Comparison of ENCODE assay signal across 8 cellular contexts in the genomic region with DNA sequence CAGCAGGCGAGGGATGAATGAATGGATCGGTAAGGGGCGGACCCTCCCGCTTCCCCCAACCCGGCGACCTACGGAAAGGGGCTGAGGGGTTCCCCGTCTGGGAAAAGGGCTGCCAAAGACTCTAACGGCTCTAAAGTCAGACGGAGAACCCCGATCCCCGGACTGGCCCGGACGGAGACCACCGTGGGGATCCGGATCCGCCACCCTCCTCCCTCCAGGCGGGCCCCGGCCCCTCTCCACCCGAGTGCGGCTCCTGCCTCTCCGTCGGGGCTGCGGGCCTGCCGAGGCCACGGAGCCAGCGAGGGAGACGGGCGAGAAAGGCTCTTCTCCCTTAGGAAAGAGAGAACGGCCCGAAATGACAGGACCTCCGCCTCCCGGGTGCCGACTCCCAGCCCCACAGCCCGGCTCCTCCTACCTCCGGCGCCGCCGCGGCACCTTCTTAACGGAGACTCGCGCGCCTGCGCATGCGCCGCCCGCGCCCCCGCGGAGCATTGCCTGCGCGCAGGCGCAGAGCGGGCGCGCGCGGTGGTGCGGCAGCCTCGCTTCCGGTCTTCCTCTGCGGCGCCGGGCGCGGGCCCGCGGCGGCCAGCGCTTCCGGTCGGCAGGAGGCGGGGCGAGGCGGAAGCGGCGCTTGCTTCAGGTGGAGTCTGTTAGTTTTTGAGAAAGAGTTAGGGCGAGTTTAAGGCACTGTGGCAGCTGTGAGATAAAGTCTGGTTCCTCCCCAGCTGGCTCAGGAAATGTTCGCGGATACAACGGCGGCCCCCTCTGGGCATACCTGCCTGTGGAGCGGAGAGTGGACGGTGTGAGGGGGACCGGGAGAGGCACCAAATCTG. TPM values are rescaled to one million over a fixed set of nuclear protein-coding genes. Genes with fewer than 3 reads are reported as not detected.
DNase-seq lines count a peak whose midpoint lies in the region; ATAC-seq and TF ChIP-seq lines count a peak whose summit lies in the region.

A gene with protein sequence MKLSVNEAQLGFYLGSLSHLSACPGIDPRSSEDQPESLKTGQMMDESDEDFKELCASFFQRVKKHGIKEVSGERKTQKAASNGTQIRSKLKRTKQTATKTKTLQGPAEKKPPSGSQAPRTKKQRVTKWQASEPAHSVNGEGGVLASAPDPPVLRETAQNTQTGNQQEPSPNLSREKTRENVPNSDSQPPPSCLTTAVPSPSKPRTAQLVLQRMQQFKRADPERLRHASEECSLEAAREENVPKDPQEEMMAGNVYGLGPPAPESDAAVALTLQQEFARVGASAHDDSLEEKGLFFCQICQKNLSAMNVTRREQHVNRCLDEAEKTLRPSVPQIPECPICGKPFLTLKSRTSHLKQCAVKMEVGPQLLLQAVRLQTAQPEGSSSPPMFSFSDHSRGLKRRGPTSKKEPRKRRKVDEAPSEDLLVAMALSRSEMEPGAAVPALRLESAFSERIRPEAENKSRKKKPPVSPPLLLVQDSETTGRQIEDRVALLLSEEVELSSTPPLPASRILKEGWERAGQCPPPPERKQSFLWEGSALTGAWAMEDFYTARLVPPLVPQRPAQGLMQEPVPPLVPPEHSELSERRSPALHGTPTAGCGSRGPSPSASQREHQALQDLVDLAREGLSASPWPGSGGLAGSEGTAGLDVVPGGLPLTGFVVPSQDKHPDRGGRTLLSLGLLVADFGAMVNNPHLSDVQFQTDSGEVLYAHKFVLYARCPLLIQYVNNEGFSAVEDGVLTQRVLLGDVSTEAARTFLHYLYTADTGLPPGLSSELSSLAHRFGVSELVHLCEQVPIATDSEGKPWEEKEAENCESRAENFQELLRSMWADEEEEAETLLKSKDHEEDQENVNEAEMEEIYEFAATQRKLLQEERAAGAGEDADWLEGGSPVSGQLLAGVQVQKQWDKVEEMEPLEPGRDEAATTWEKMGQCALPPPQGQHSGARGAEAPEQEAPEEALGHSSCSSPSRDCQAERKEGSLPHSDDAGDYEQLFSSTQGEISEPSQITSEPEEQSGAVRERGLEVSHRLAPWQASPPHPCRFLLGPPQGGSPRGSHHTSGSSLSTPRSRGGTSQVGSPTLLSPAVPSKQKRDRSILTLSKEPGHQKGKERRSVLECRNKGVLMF (N-terminal part only) (minus strand): TSS at position 462 of the 833 bp plus-strand sequence. CDS start 2,642 bp downstream, outside the sequence.

- H3K4me1 ChIP-seq in spleen, result peaks cover 18 to 75% (median 31%) of the 10 kb centered on the region in 6 donors

- peak within 1 kb of the TSS; percentile 77 to 96 (median 90) for H3K27ac ChIP-seq in spleen

- peak within 1 kb of the TSS; percentile 100 for H3K4me3 Mint-ChIP-seq in activated B cell treated with CpG ODN at 0.5 μM for 24 hours

- WGBS in spleen, 5 donors, result 0 to 1% (median 0%) methylated on average over 27 to 86 of the region's 86 CpGs

- POLR2A ChIA-PET in activated B cell treated with CpG ODN at 0.5 μM for 24 hours (lab: Charles Lee), result interaction anchor here (0.6 to 1.4 kb wide), 10 partner anchors 11 to 329 kb away, joined by 3 to 8 read pairs (median 4); a partner anchor contains a TSS

- H3K9me3 ChIP-seq in spleen, result no peaks in the 10 kb centered on the region

- H3K4me1 Mint-ChIP-seq in activated B cell treated with CpG ODN at 0.5 μM for 24 hours, result peaks cover 60% of the 10 kb centered on the region

- peak within 1 kb of the TSS; percentile 85 for H3K4me3 ChIP-seq in AG09309 (ENCODE audit: control insufficient read depth, low read depth, low read length)
- H3K4me3 ChIP-seq in cardiac fibroblast (replicated peaks in 1 of 2; ENCODE audit: low read depth in 2 of 2, low read length in 2 of 2), result peak within 1 kb of the TSS; percentile 94 to 98
- peak within 1 kb of the TSS; percentile 85 to 99 (median 94) for H3K4me3 ChIP-seq in spleen

- H3K9me3 Mint-ChIP-seq in activated B cell treated with CpG ODN at 0.5 μM for 24 hours, result no peaks in the 10 kb centered on the region

- peaks cover 0 to 25% (median 0%) of the 10 kb centered on the region in 6 donors for H3K36me3 ChIP-seq in spleen

- H3K27me3 Mint-ChIP-seq in activated B cell treated with CpG ODN at 0.5 μM for 24 hours, result no peaks in the 10 kb centered on the region

- H3K27ac Mint-ChIP-seq in activated B cell treated with CpG ODN at 0.5 μM for 24 hours, result peak within 1 kb of the TSS; percentile 96

- DNase-seq in AG09309 (ENCODE audit: low read depth) (peak; percentile 41), NCI-H345 treated with DMSO at 0.1 percent for 48 hours (lab: John Stamatoyannopoulos, UW; ENCODE audit: unreplicated experiment) (peak; percentile 87), activated B cell treated with CpG ODN at 0.5 μM for 24 hours (peak; percentile 95), cardiac fibroblast (ENCODE audit: low read depth in 2 of 2) (peak; percentile 86 to 93), iris pigment epithelial cell (ENCODE audit: low read depth) (peak; percentile 81), spleen (peak; percentile 97)

- no peak for TF ChIP-seq CTCF in AG09309 (IDR thresholded peaks at IDR 0.05; ENCODE audit: control insufficient read depth, insufficient read depth, low read depth, low read length, missing control alignments)
- TF ChIP-seq CTCF in activated B cell treated with CpG ODN at 0.5 μM for 24 hours (IDR thresholded peaks at IDR 0.05), result no peak
- TF ChIP-seq CTCF in cardiac fibroblast (IDR thresholded peaks at IDR 0.05; ENCODE audit: low read depth, low read length), result no peak
- peak in 2 of 11 experiments; percentile 12 to 27 for TF ChIP-seq CTCF in spleen (IDR thresholded peaks at IDR 0.05 in 8 of 11, conservative IDR thresholded peaks at IDR 0.05 in 3 of 11)

- ATAC-seq in GM19035 (IDR thresholded peaks at IDR 0.05; ENCODE audit: unreplicated experiment) (peak; percentile 86), HG03280 (IDR thresholded peaks at IDR 0.05; ENCODE audit: unreplicated experiment) (peak; percentile 81), activated B cell treated with CpG ODN at 0.5 μM for 24 hours (ENCODE audit: low read depth) (peak; percentile 85)

- H3K36me3 Mint-ChIP-seq in activated B cell treated with CpG ODN at 0.5 μM for 24 hours (ENCODE audit: low read depth), result peaks cover 25% of the 10 kb centered on the region

- CTCF ChIA-PET in activated B cell treated with CpG ODN at 0.5 μM for 24 hours (lab: Charles Lee), result interaction anchor here (0.9 kb wide), 1 partner anchor 85 kb away, joined by 3 read pairs; no protein-coding TSS in a partner anchor

- peak in 1 of 3 donors; percentile 77 for TF ChIP-seq POLR2A in spleen (IDR thresholded peaks at IDR 0.05)

- intact Hi-C loops in activated B cell treated with CpG ODN at 0.5 μM for 24 hours (cut with micrococcal nuclease) (loop anchor here (1.0 to 10.0 kb wide), 11 partner anchors 15 to 661 kb away; a partner anchor contains a TSS), spleen (cut with DNase I; ENCODE audit: low total_unique reads) (no loop called here)

- H3K27me3 ChIP-seq in spleen (replicated peaks in 1 of 7), result no peaks in the 10 kb centered on the region

RNA-seq across cellular contexts. Expression of the gene that starts here (rescaled TPM):
- total RNA-seq in activated B cell treated with CpG ODN at 0.5 μM for 24 hours, result 11.4 and 13.0 TPM in 2 replicates
- 1 to 10 TPM; 5.9 to 8.8 (median 7.3) TPM for total RNA-seq in spleen
- polyA plus RNA-seq in spleen, result 1 to 10 TPM; 1.8 to 4.0 (median 2.4) TPM

Comparison
In these comparisons a context has a peak if more than half of its experiments do, and no peak if none do; other contexts are left out.
1. Peak in every context shown above with its lines: DNase-seq, ATAC-seq, H3K4me3 ChIP-seq and H3K27ac ChIP-seq.
2. DNase-seq: peak in every context shown above with its lines; median percentile 97 in spleen; 95 in activated B cell treated with CpG ODN at 0.5 μM for 24 hours; 90 in cardiac fibroblast; 87 in NCI-H345 treated with DMSO at 0.1 percent for 48 hours; 81 in iris pigment epithelial cell; 41 in AG09309.